Comparison of ENCODE assay signal across 26 cellular contexts in genomic region chr20:48502016-48502415, GRCh38.
"Had no signal": no experiment of that assay in that cellular context is flagged by ENCODE, and none has a peak within 500 bp of the region (broad histone marks: within the 10 kb centered on the region; RNA-seq: fewer than 3 reads in every experiment).

No MANE protein-coding gene starts in this region.

- H3K36me3 ChIP-seq: stomach, suprapubic skin, thoracic aorta, thyroid gland, tibial artery, tibial nerve, transverse colon, upper lobe of left lung, upper lobe of right lung, uterus, vagina had no signal

- H3K4me1 ChIP-seq: stomach, suprapubic skin, testis, thyroid gland, tibial artery, tibial nerve, transverse colon, upper lobe of left lung, upper lobe of right lung, uterus, vagina had no signal

- H3K27ac ChIP-seq: stomach, suprapubic skin, testis, thoracic aorta, thyroid gland, tibial artery, tibial nerve, transverse colon, upper lobe of left lung, upper lobe of right lung, uterus, vagina had no signal

- H3K4me3 ChIP-seq: stomach, suprapubic skin, testis, thoracic aorta, thyroid gland, tibial artery, tibial nerve, transverse colon, upper lobe of left lung, upper lobe of right lung, uterus, vagina had no signal

- DNase-seq: stimulated activated CD4-positive, alpha-beta T cell treated with anti-CD3 and anti-CD28 coated beads, Interleukin-2, amount 100 ng/mL, for 48 hours; stimulated activated CD4-positive, alpha-beta T cell treated with anti-CD3 and anti-CD28 coated beads, Interleukin-4, amount 100 ng/mL, for 1 hour; stimulated activated CD4-positive, alpha-beta T cell treated with anti-CD3 and anti-CD28 coated beads, Interleukin-4, amount 100 ng/mL, for 24 hours; stimulated activated CD4-positive, alpha-beta T cell treated with anti-CD3 and anti-CD28 coated beads, Interleukin-4, amount 100 ng/mL, for 4 hours; stimulated activated CD8-positive, alpha-beta memory T cell treated with anti-CD3 and anti-CD28 coated beads, Interleukin-4, amount 100 ng/mL, for 48 hours; stimulated activated naive B cell treated with anti-CD40 and anti-IgM and Interleukin-4, amounts not matched to agents 10 μg/mL and 1 μg/mL and 100 μg/mL, for 72 hours; stimulated activated naive CD4-positive, alpha-beta T cell; stimulated activated naive CD4-positive, alpha-beta T cell treated with Interleukin-2 at 50 U/mL for 16 hours; stimulated activated naive CD8-positive, alpha-beta T cell treated with anti-CD3 and anti-CD28 coated beads, Interleukin-15, amount 100 ng/mL, for 72 hours; stimulated activated naive CD8-positive, alpha-beta T cell treated with anti-CD3 and anti-CD28 coated beads, Interleukin-15, Interleukin-2, amounts not matched to agents 100 U/mL and 50 U/mL, for 24 hours; stomach; substantia nigra; testis; thyroid gland; tibial artery; transverse colon; trophoblast cell; upper lobe of left lung; upper lobe of right lung; uterus had no signal

- H3K27me3 ChIP-seq: stomach, testis, thyroid gland, tibial artery, tibial nerve, transverse colon, upper lobe of left lung, upper lobe of right lung, uterus, vagina had no signal

- H3K9me3 ChIP-seq: stomach, suprapubic skin, testis, thoracic aorta, thyroid gland, tibial artery, tibial nerve, transverse colon, upper lobe of left lung, upper lobe of right lung, uterus, vagina had no signal

- ATAC-seq: stimulated activated effector memory CD8-positive, alpha-beta T cell treated with anti-CD3 and anti-CD28 coated beads, Interleukin-12 subunit alpha, Interleukin-12 subunit beta, amount 100 ng/mL, for 72 hours; stimulated activated memory B cell treated with anti-CD40 and anti-IgM and Interleukin-4, amounts not matched to agents 10 μg/mL and 1 μg/mL and 100 μg/mL, for 72 hours; stimulated activated naive B cell treated with anti-CD40 and anti-IgM and Interleukin-4, amounts not matched to agents 10 μg/mL and 1 μg/mL and 100 μg/mL, for 72 hours; stimulated activated naive CD8-positive, alpha-beta T cell treated with anti-CD3 and anti-CD28 coated beads, Interleukin-15, amount 100 ng/mL, for 72 hours; stimulated activated naive CD8-positive, alpha-beta T cell treated with anti-CD3 and anti-CD28 coated beads, Interleukin-15, Interleukin-2, amounts not matched to agents 100 U/mL and 50 U/mL, for 24 hours; upper lobe of right lung had no signal
